1 cellular context compared by ENCODE assay signal in genomic region chr17:50428831-50429424, GRCh38.
TF ChIP-seq lines count a peak whose summit lies in the region.

No MANE protein-coding gene starts in this region.

TF ChIP-seq in HepG2, 621 proteins besides CTCF, POLR2A, EP300 and RAD21 (continued from another document and continues in another):
- no peak for TF ChIP-seq PCBP1 (IDR thresholded peaks at IDR 0.05; ENCODE audit: borderline replicate concordance, low read depth, low read length)
- peak; percentile 86 for TF ChIP-seq FOSL2 (CRISPR knock-in tag; IDR thresholded peaks at IDR 0.05)
- TF ChIP-seq ZNF792 (CRISPR knock-in tag; IDR thresholded peaks at IDR 0.05), result peak; percentile 95
- TF ChIP-seq ATF2 (CRISPR knock-in tag; IDR thresholded peaks at IDR 0.05), result peak; percentile 94
- TF ChIP-seq ATF7-NPFF (CRISPR knock-in tag; IDR thresholded peaks at IDR 0.05; ENCODE audit: low read depth), result no peak
- TF ChIP-seq ZNF567 (CRISPR knock-in tag; IDR thresholded peaks at IDR 0.05; ENCODE audit: borderline replicate concordance), result peak; percentile 50; the same call in 1 of the 2 replicates
- TF ChIP-seq KDM5A (IDR thresholded peaks at IDR 0.05; ENCODE audit: borderline replicate concordance, low read length), result peak; percentile 23; the same call in 1 of the 2 replicates
- no peak for TF ChIP-seq SRSF1 (optimal IDR thresholded peaks at IDR 0.05; ENCODE audit: low read depth, low read length)
- peak; percentile 98 for TF ChIP-seq ARID5B (CRISPR knock-in tag; IDR thresholded peaks at IDR 0.05)
- TF ChIP-seq SKIL (CRISPR knock-in tag; IDR thresholded peaks at IDR 0.05; ENCODE audit: borderline replicate concordance), result peak; percentile 63
- TF ChIP-seq ZNF124 (CRISPR knock-in tag; IDR thresholded peaks at IDR 0.05), result peak; percentile 98
- TF ChIP-seq PLSCR1 (CRISPR knock-in tag; IDR thresholded peaks at IDR 0.05; ENCODE audit: borderline replicate concordance), result no peak
- TF ChIP-seq JUN (CRISPR knock-in tag; IDR thresholded peaks at IDR 0.05), result peak; percentile 87
- TF ChIP-seq MXI1 (IDR thresholded peaks at IDR 0.05; ENCODE audit: borderline replicate concordance, low read depth, low read length), result peak; percentile 73; the same call in 2 of the 3 replicates
- peak; percentile 57; the same call in 1 of the 2 replicates for TF ChIP-seq ZNF33B (CRISPR knock-in tag; IDR thresholded peaks at IDR 0.05)
- peak; percentile 84 for TF ChIP-seq KMT2A (CRISPR knock-in tag; IDR thresholded peaks at IDR 0.05)
- no peak for TF ChIP-seq JARID2 (CRISPR knock-in tag; IDR thresholded peaks at IDR 0.05; ENCODE audit: insufficient replicate concordance)
- peak; percentile 76 for TF ChIP-seq MAX (IDR thresholded peaks at IDR 0.05)
- peak; percentile 61; the same call in 1 of the 2 replicates for TF ChIP-seq SNAPC5 (CRISPR knock-in tag; IDR thresholded peaks at IDR 0.05; ENCODE audit: borderline replicate concordance)
- peak; percentile 69 for TF ChIP-seq ZNF501 (CRISPR knock-in tag; IDR thresholded peaks at IDR 0.05)
- peak; percentile 84 for TF ChIP-seq ZNF710 (CRISPR knock-in tag; IDR thresholded peaks at IDR 0.05; ENCODE audit: borderline replicate concordance)
- peak; percentile 96 for TF ChIP-seq BCL6 (CRISPR knock-in tag; IDR thresholded peaks at IDR 0.05)
- TF ChIP-seq ZNF597 (CRISPR knock-in tag; IDR thresholded peaks at IDR 0.05), result no peak
- TF ChIP-seq ZBTB26 (CRISPR knock-in tag; IDR thresholded peaks at IDR 0.05; ENCODE audit: borderline replicate concordance), result peak; percentile 76; the same call in 1 of the 2 replicates
- no peak for TF ChIP-seq CENPX (CRISPR knock-in tag; IDR thresholded peaks at IDR 0.05)
- TF ChIP-seq ZNF281 (CRISPR knock-in tag; IDR thresholded peaks at IDR 0.05; ENCODE audit: borderline replicate concordance), result peak; percentile 75; the same call in 1 of the 2 replicates
- TF ChIP-seq ZFY (CRISPR knock-in tag; IDR thresholded peaks at IDR 0.05), result peak; percentile 80
- TF ChIP-seq ZSCAN29 (CRISPR knock-in tag; conservative IDR thresholded peaks at IDR 0.05), result peak; percentile 72; the same call in 1 of the 2 replicates
- peak; percentile 78 for TF ChIP-seq ZNF607 (CRISPR knock-in tag; IDR thresholded peaks at IDR 0.05; ENCODE audit: borderline replicate concordance)
- no peak for TF ChIP-seq TERF1 (CRISPR knock-in tag; IDR thresholded peaks at IDR 0.05)
- TF ChIP-seq ZNF430 (CRISPR knock-in tag; IDR thresholded peaks at IDR 0.05), result peak; percentile 77; the same call in 1 of the 2 replicates
- no peak for TF ChIP-seq CENPBD1 (CRISPR knock-in tag; IDR thresholded peaks at IDR 0.05; ENCODE audit: borderline replicate concordance, low read depth)
- TF ChIP-seq ZNF230 (CRISPR knock-in tag; IDR thresholded peaks at IDR 0.05), result peak; percentile 43; the same call in 1 of the 2 replicates
- TF ChIP-seq ZNF253 (CRISPR knock-in tag; IDR thresholded peaks at IDR 0.05; ENCODE audit: borderline replicate concordance), result no peak
- peak; percentile 90 for TF ChIP-seq REPIN1 (CRISPR knock-in tag; IDR thresholded peaks at IDR 0.05; ENCODE audit: borderline replicate concordance, low read depth)
- peak; percentile 76; the same call in 1 of the 2 replicates for TF ChIP-seq SNAPC2 (CRISPR knock-in tag; IDR thresholded peaks at IDR 0.05)
- no peak for TF ChIP-seq ZNF30 (CRISPR knock-in tag; IDR thresholded peaks at IDR 0.05)
- peak; percentile 46; the same call in 1 of the 2 replicates for TF ChIP-seq GMEB1 (CRISPR knock-in tag; IDR thresholded peaks at IDR 0.05; ENCODE audit: borderline replicate concordance)
- peak; percentile 97 for TF ChIP-seq DPF2 (CRISPR knock-in tag; IDR thresholded peaks at IDR 0.05; ENCODE audit: borderline replicate concordance, low read depth)
- TF ChIP-seq ARNTL (CRISPR knock-in tag; IDR thresholded peaks at IDR 0.05), result peak; percentile 79; the same call in 1 of the 2 replicates
- TF ChIP-seq SALL1 (CRISPR knock-in tag; IDR thresholded peaks at IDR 0.05), result peak; percentile 99
